16 cellular contexts compared by ENCODE assay signal in the genomic region with DNA sequence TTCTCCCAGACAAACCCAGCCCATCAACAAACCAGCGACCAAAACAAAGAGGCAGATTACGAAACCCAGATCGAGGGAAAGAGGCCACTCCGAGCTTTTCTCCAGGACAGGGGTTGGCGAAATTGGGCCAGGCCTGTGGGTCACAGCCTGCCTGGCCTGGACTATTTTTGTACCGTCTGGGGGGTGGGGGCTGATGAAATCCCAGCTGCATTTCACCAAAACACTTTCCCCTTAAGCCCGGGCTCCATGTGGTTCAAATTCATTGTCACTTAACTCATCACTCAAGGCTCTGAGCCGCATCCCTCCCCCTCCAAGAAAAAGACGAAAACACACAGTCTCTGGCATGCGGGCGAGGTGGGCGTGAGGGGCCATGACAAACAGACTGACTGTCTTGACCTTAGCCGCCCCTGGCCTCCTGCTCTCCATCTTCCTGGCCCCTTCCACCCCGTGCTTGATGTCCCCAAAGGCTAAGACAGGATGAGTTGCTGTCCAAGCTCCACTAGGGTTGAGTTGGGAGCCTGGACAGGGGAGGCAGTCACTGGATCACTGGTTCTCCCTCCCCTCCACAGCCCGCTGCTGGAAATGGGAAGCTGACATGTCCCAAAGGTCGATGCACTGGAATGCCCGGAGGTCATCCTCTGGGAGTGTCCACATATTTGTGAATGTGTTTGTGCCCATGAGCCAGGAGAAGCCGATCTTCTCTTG. TPM values are rescaled to one million over a fixed set of nuclear protein-coding genes. Genes with fewer than 3 reads are reported as not detected.
DNase-seq lines count a peak whose midpoint lies in the region; ATAC-seq, FAIRE-seq and TF ChIP-seq lines count a peak whose summit lies in the region.
"Had no signal": no experiment of that assay in that cellular context is flagged by ENCODE, and none has a peak within 500 bp of the region (broad histone marks: within the 10 kb centered on the region; RNA-seq: fewer than 3 reads in every experiment).

No MANE protein-coding gene starts in this region.

- POLR2A ChIA-PET in HepG2 (lab: Yijun Ruan, JAX), result interaction anchor here (2.6 kb wide), 1 partner anchor 9 kb away, joined by 25 read pairs; no protein-coding TSS in a partner anchor
- POLR2A ChIA-PET in activated CD4-positive, alpha-beta T cell treated with anti-CD3 and anti-CD28 coated beads for 36 hours (lab: Charles Lee), result no interaction called here

- FAIRE-seq in HepG2 (lab: Jason Lieb, UNC), result peak; percentile 88
- FAIRE-seq: small intestine had no signal

- no peak overlapping the region for H3K4me3 Mint-ChIP-seq in activated CD4-positive, alpha-beta T cell treated with anti-CD3 and anti-CD28 coated beads for 36 hours
- H3K4me3 Mint-ChIP-seq: CD8-positive, alpha-beta memory T cell; H9; IgD-negative memory B cell had no signal

- H3K9me3 Mint-ChIP-seq in activated CD4-positive, alpha-beta T cell treated with anti-CD3 and anti-CD28 coated beads for 36 hours (ENCODE audit: low read depth), result no peaks in the 10 kb centered on the region
- H3K9me3 Mint-ChIP-seq: CD8-positive, alpha-beta memory T cell; H9; IgD-negative memory B cell had no signal

- no peaks in the 10 kb centered on the region for H3K9me2 ChIP-seq in GM23248 (ENCODE audit: insufficient read depth)

- H3K27me3 Mint-ChIP-seq in activated CD4-positive, alpha-beta T cell treated with anti-CD3 and anti-CD28 coated beads for 36 hours, result no peaks in the 10 kb centered on the region

- H3K79me2 ChIP-seq in GM23248 (ENCODE audit: insufficient read depth) (no peaks in the 10 kb centered on the region), HepG2 (ENCODE audit: insufficient read depth, low read length) (no peaks in the 10 kb centered on the region)

- H3K27ac Mint-ChIP-seq in activated CD4-positive, alpha-beta T cell treated with anti-CD3 and anti-CD28 coated beads for 36 hours, result no peak overlapping the region
- H3K27ac Mint-ChIP-seq: CD8-positive, alpha-beta memory T cell; H9; IgD-negative memory B cell had no signal

- peaks cover 23% of the 10 kb centered on the region for H3K4me1 ChIP-seq in GM23248 (ENCODE audit: insufficient read depth)
- peaks cover 29% of the 10 kb centered on the region for H3K4me1 ChIP-seq in HepG2 (ENCODE audit: insufficient read depth, low read length)
- peaks cover 15% of the 10 kb centered on the region for H3K4me1 ChIP-seq in stomach smooth muscle (ENCODE audit: control insufficient read depth, insufficient read depth, low read length)

- intact Hi-C loops in HepG2 (cut with micrococcal nuclease; ENCODE audit: unreplicated experiment), result no loop called here
- intact Hi-C loops in activated CD4-positive, alpha-beta T cell treated with anti-CD3 and anti-CD28 coated beads for 36 hours (cut with DNase I, micrococcal nuclease), result loop anchor here in 1 of 2 experiments (10.0 kb wide), 1 partner anchor 505 kb away; no protein-coding TSS in a partner anchor

- no peak for TF ChIP-seq EP300 in HepG2 (IDR thresholded peaks at IDR 0.05; ENCODE audit: low read depth in 2 of 2, low read length in 2 of 2)
- no peak for TF ChIP-seq EP300 in HepG2 (CRISPR knock-in tag; IDR thresholded peaks at IDR 0.05; ENCODE audit: borderline replicate concordance)

- DNase-seq in GM23248 (peak; percentile 72), HepG2 (ENCODE audit: low spot score) (peak; percentile 74), LoVo (ENCODE audit: low spot score) (no peak), substantia nigra (lab: John Stamatoyannopoulos, UW) (no peak)
- no peak for DNase-seq in activated CD4-positive, alpha-beta T cell treated with anti-CD3 and anti-CD28 coated beads for 36 hours
- DNase-seq: activated naive CD4-positive, alpha-beta T cell; CD8-positive, alpha-beta memory T cell; H9; hippocampal formation; NCI-H2029; small intestine had no signal

- H3F3A ChIP-seq in GM23248 (ENCODE audit: insufficient read depth), result peaks cover 8% of the 10 kb centered on the region

- no peaks in the 10 kb centered on the region for H3K4me1 Mint-ChIP-seq in activated CD4-positive, alpha-beta T cell treated with anti-CD3 and anti-CD28 coated beads for 36 hours
- H3K4me1 Mint-ChIP-seq: CD8-positive, alpha-beta memory T cell; IgD-negative memory B cell had no signal

- no peak for TF ChIP-seq POLR2A in HepG2 (IDR thresholded peaks at IDR 0.05; ENCODE audit: insufficient read depth in 1 of 2, low read depth in 2 of 2, low read length in 2 of 2)

- BruUV-seq in HepG2 (replicated peaks; lab: Mats Ljungman, UMichigan), result no TSS peak

- TF ChIP-seq CTCF in HepG2 (CRISPR knock-in tag; IDR thresholded peaks at IDR 0.05), result no peak

- H3K27ac ChIP-seq in GM23248 (peak overlapping the region; percentile 65), HepG2 (ENCODE audit: extremely low read length, insufficient read depth, low read length) (no peak overlapping the region), stomach smooth muscle (ENCODE audit: low read length) (peak overlapping the region; percentile 6), substantia nigra (ENCODE audit: low read depth, low read length, poor library complexity, severe bottlenecking) (no peak overlapping the region)

- H4K20me1 ChIP-seq in GM23248 (ENCODE audit: insufficient read depth) (no peaks in the 10 kb centered on the region), HepG2 (ENCODE audit: insufficient read depth, low read length) (no peaks in the 10 kb centered on the region)

- H3K36me3 ChIP-seq in GM23248 (ENCODE audit: low read depth), result no peaks in the 10 kb centered on the region
- H3K36me3 ChIP-seq in HepG2 (replicated peaks in 1 of 2; ENCODE audit: control insufficient read depth in 1 of 2, insufficient read depth in 2 of 2, low read length in 2 of 2), result no peaks in the 10 kb centered on the region
- no peaks in the 10 kb centered on the region for H3K36me3 ChIP-seq in stomach smooth muscle (ENCODE audit: control insufficient read depth in 2 of 2, insufficient read depth in 2 of 2, low read length in 2 of 2)

- H3K4me2 ChIP-seq in GM23248 (ENCODE audit: unreplicated experiment), result peak overlapping the region; percentile 56
- H3K4me2 ChIP-seq in HepG2 (ENCODE audit: low read depth, low read length), result peak overlapping the region; percentile 62

- 0 out of 2 replicates have a peak overlapping the region, but pooled peaks have one; percentile 2 for H3K4me3 ChIP-seq in GM23248
- peak overlapping the region in 1 of 3 experiments; percentile 34; a peak in 2 of 6 replicates for H3K4me3 ChIP-seq in HepG2 (replicated peaks in 1 of 3; ENCODE audit: insufficient read depth in 1 of 3, low read depth in 2 of 3, low read length in 3 of 3)
- no peak overlapping the region for H3K4me3 ChIP-seq in stomach smooth muscle (ENCODE audit: low read length in 2 of 2)

- peak overlapping the region; percentile 49 for H3K9ac ChIP-seq in GM23248
- no peak overlapping the region for H3K9ac ChIP-seq in HepG2 (ENCODE audit: insufficient read depth, low read depth, low read length)
- H3K9ac ChIP-seq in stomach smooth muscle (ENCODE audit: low read length in 2 of 2), result no peak overlapping the region

- peak overlapping the region; percentile 46 for H2AFZ ChIP-seq in GM23248
- no peak overlapping the region for H2AFZ ChIP-seq in HepG2 (ENCODE audit: low read length)

- no peak for TF ChIP-seq RAD21 in HepG2 (CRISPR knock-in tag; IDR thresholded peaks at IDR 0.05)

- no peaks in the 10 kb centered on the region for H3K36me3 Mint-ChIP-seq in activated CD4-positive, alpha-beta T cell treated with anti-CD3 and anti-CD28 coated beads for 36 hours (ENCODE audit: low read depth)
- H3K36me3 Mint-ChIP-seq: CD8-positive, alpha-beta memory T cell; IgD-negative memory B cell had no signal

- CTCF ChIA-PET in HepG2 (lab: Yijun Ruan, JAX; ENCODE audit: low intra/inter-chr PET ratio, low total read pairs), result no interaction called here
- CTCF ChIA-PET in activated CD4-positive, alpha-beta T cell treated with anti-CD3 and anti-CD28 coated beads for 36 hours (lab: Charles Lee), result interaction anchor here (0.6 kb wide), 1 partner anchor 233 kb away, joined by 3 read pairs; no protein-coding TSS in a partner anchor

- in situ Hi-C loops in GM23248 (cut with MboI), result loop anchor here (5.0 to 10.0 kb wide), 2 partner anchors 145 to 307 kb away; a partner anchor contains a TSS
- in situ Hi-C loops in HepG2 (cut with HindIII; ENCODE audit: extremely low pct_ligation_motif_present, low pct_unique_long_range_greater_than_20kb), result no loop called here

- H3K9me3 ChIP-seq in GM23248 (ENCODE audit: low read depth), result no peaks in the 10 kb centered on the region
- no peaks in the 10 kb centered on the region for H3K9me3 ChIP-seq in HepG2 (ENCODE audit: low read length)
- no peaks in the 10 kb centered on the region for H3K9me3 ChIP-seq in stomach smooth muscle (ENCODE audit: control insufficient read depth in 2 of 2, low read length in 2 of 2)

- H3K27me3 ChIP-seq in GM23248 (replicated peaks; ENCODE audit: insufficient read depth) (no peaks in the 10 kb centered on the region), HepG2 (ENCODE audit: control insufficient read depth in 1 of 2, insufficient read depth in 2 of 2, low read length in 2 of 2) (peaks cover 0 to 10% of the 10 kb centered on the region in 2 experiments; a peak in 2 of 5 replicates), stomach smooth muscle (ENCODE audit: control insufficient read depth in 1 of 2, insufficient read depth in 2 of 2, low read length in 2 of 2) (no peaks in the 10 kb centered on the region)

- 2 to 6% methylated on average over 18 of the region's 18 CpGs for WGBS in GM23248 (ENCODE audit: low coverage in 1 of 2, low lambda C conversion rate in 2 of 2, missing lambda C conversion rate in 2 of 2), 2 experiments
- WGBS in HepG2 (ENCODE audit: low lambda C conversion rate), result 2% methylated on average over 9 of the region's 18 CpGs

- ATAC-seq in esophagus mucosa (peak; percentile 19), HepG2 (peak; percentile 95), HG02588 (IDR thresholded peaks at IDR 0.05; ENCODE audit: unreplicated experiment) (no peak)
- no peak for ATAC-seq in activated CD4-positive, alpha-beta T cell treated with anti-CD3 and anti-CD28 coated beads for 36 hours

RNA-seq across cellular contexts. Expression of a gene that starts 19.2 kb away (rescaled TPM):
- not detected in 2 replicates for total RNA-seq in GM23248 (2014; rRNA removed; shearing (Covaris generic))
- polyA plus RNA-seq in GM23248 (2016; fragmentation: Nextera tagmentation; extraction: Ambion mirVana) (not detected in 2 replicates), HepG2 (2011; rRNA removed) (not detected in 2 replicates)
- total RNA-seq in esophagus mucosa (not detected), HepG2 (2016; rRNA removed; fragmentation: Illumina TruSeq; extraction: Trizol) (not detected in 2 replicates)
- not detected in 2 replicates for total RNA-seq in HepG2 (2016; cell fraction: cytosol; rRNA removed; fragmentation: Illumina TruSeq; extraction: Trizol; ENCODE audit: low read depth)
- total RNA-seq in HepG2 (2016; cell fraction: insoluble cytoplasmic fraction; rRNA removed; fragmentation: Illumina TruSeq; extraction: Trizol), result not detected in 2 replicates
- not detected in 2 replicates for total RNA-seq in HepG2 (2016; cell fraction: membrane; rRNA removed; fragmentation: Illumina TruSeq; extraction: Trizol)
- total RNA-seq in HepG2 (2016; cell fraction: nucleus; rRNA removed; fragmentation: Illumina TruSeq; extraction: Trizol), result not detected in 2 replicates
- polyA plus RNA-seq in HepG2 (2011; cell fraction: cytosol; rRNA removed), result not detected in 2 replicates
- polyA plus RNA-seq in HepG2 (2011; cell fraction: nucleus; rRNA removed), result not detected in 2 replicates
- polyA plus RNA-seq in HepG2 (2012), result not detected in 2 replicates
- polyA plus RNA-seq in HepG2 (2016; cell fraction: cytosol; fragmentation: Illumina TruSeq; extraction: Trizol; ENCODE audit: low read depth), result not detected in 2 replicates
- polyA plus RNA-seq in HepG2 (2016; cell fraction: insoluble cytoplasmic fraction; fragmentation: Illumina TruSeq; extraction: Trizol; ENCODE audit: low read depth), result not detected in 2 replicates
- polyA plus RNA-seq in HepG2 (2016; cell fraction: membrane; fragmentation: Illumina TruSeq; extraction: Trizol; ENCODE audit: low read depth), result not detected in 2 replicates
- not detected in 2 replicates for polyA plus RNA-seq in HepG2 (2016; cell fraction: nucleus; fragmentation: Illumina TruSeq; extraction: Trizol; ENCODE audit: insufficient read depth, low read depth)
- polyA minus RNA-seq in HepG2 (2011; rRNA and poly(A)+ RNA removed; ENCODE audit: low replicate concordance), result 1.4 TPM in 1 of 2 replicates, not detected in the other
- not detected in 2 replicates for polyA minus RNA-seq in HepG2 (2011; cell fraction: cytosol; rRNA and poly(A)+ RNA removed)
- not detected in 2 replicates for polyA minus RNA-seq in HepG2 (2011; cell fraction: nucleus; rRNA and poly(A)+ RNA removed)
- total RNA-seq in activated CD4-positive, alpha-beta T cell treated with anti-CD3 and anti-CD28 coated beads for 36 hours, result not detected
- total RNA-seq: CD8-positive, alpha-beta memory T cell; dermis blood vessel endothelial cell; H9 had no signal
- polyA plus RNA-seq: CD8-positive, alpha-beta memory T cell; IgD-negative memory B cell had no signal

RNA-seq across cellular contexts. Expression of a gene that starts 37.8 kb away (rescaled TPM):
- 3.5 and 5.3 TPM in 2 replicates for total RNA-seq in GM23248 (2014; rRNA removed; shearing (Covaris generic))
- 6.0 and 6.5 TPM in 2 replicates for polyA plus RNA-seq in GM23248 (2016; fragmentation: Nextera tagmentation; extraction: Ambion mirVana)
- 1.9 TPM for total RNA-seq in esophagus mucosa
- 1.2 and 2.0 TPM in 2 replicates for total RNA-seq in HepG2 (2016; rRNA removed; fragmentation: Illumina TruSeq; extraction: Trizol)
- 0.88 and 1.1 TPM in 2 replicates for total RNA-seq in HepG2 (2016; cell fraction: cytosol; rRNA removed; fragmentation: Illumina TruSeq; extraction: Trizol; ENCODE audit: low read depth)
- 1.3 and 1.7 TPM in 2 replicates for total RNA-seq in HepG2 (2016; cell fraction: insoluble cytoplasmic fraction; rRNA removed; fragmentation: Illumina TruSeq; extraction: Trizol)
- total RNA-seq in HepG2 (2016; cell fraction: membrane; rRNA removed; fragmentation: Illumina TruSeq; extraction: Trizol), result 0.77 and 1.5 TPM in 2 replicates
- 0.60 and 0.99 TPM in 2 replicates for total RNA-seq in HepG2 (2016; cell fraction: nucleus; rRNA removed; fragmentation: Illumina TruSeq; extraction: Trizol)
- 3.0 and 3.6 TPM in 2 replicates for polyA plus RNA-seq in HepG2 (2011; rRNA removed)
- 1.5 and 4.7 TPM in 2 replicates for polyA plus RNA-seq in HepG2 (2011; cell fraction: cytosol; rRNA removed)
- polyA plus RNA-seq in HepG2 (2011; cell fraction: nucleus; rRNA removed), result 3.3 and 4.0 TPM in 2 replicates
- polyA plus RNA-seq in HepG2 (2012), result 1.8 and 2.3 TPM in 2 replicates
- polyA plus RNA-seq in HepG2 (2016; cell fraction: cytosol; fragmentation: Illumina TruSeq; extraction: Trizol; ENCODE audit: low read depth), result 1.4 and 1.7 TPM in 2 replicates
- 0.83 and 1.6 TPM in 2 replicates for polyA plus RNA-seq in HepG2 (2016; cell fraction: insoluble cytoplasmic fraction; fragmentation: Illumina TruSeq; extraction: Trizol; ENCODE audit: low read depth)
- polyA plus RNA-seq in HepG2 (2016; cell fraction: membrane; fragmentation: Illumina TruSeq; extraction: Trizol; ENCODE audit: low read depth), result 0.92 and 1.7 TPM in 2 replicates
- polyA plus RNA-seq in HepG2 (2016; cell fraction: nucleus; fragmentation: Illumina TruSeq; extraction: Trizol; ENCODE audit: insufficient read depth, low read depth), result 1.5 and 1.8 TPM in 2 replicates
- polyA minus RNA-seq in HepG2 (2011; rRNA and poly(A)+ RNA removed; ENCODE audit: low replicate concordance), result 3.6 and 5.4 TPM in 2 replicates
- 0.69 and 0.70 TPM in 2 replicates for polyA minus RNA-seq in HepG2 (2011; cell fraction: cytosol; rRNA and poly(A)+ RNA removed)
- 2.1 and 3.7 TPM in 2 replicates for polyA minus RNA-seq in HepG2 (2011; cell fraction: nucleus; rRNA and poly(A)+ RNA removed)
- 1 to 10 TPM; 2.1 to 2.2 TPM for total RNA-seq in activated CD4-positive, alpha-beta T cell treated with anti-CD3 and anti-CD28 coated beads for 36 hours
- total RNA-seq: CD8-positive, alpha-beta memory T cell had no signal
- polyA plus RNA-seq: CD8-positive, alpha-beta memory T cell; IgD-negative memory B cell had no signal

RNA-seq across cellular contexts. Expression of a gene that starts 49.3 kb away (rescaled TPM):
- total RNA-seq in GM23248 (2014; rRNA removed; shearing (Covaris generic)), result not detected in 2 replicates
- polyA plus RNA-seq in GM23248 (2016; fragmentation: Nextera tagmentation; extraction: Ambion mirVana) (0.06 and 0.10 TPM in 2 replicates), HepG2 (2011; rRNA removed) (35.7 and 47.4 TPM in 2 replicates)
- total RNA-seq in esophagus mucosa (149 TPM), HepG2 (2016; rRNA removed; fragmentation: Illumina TruSeq; extraction: Trizol) (9.4 and 28.2 TPM in 2 replicates)
- 4.3 and 4.7 TPM in 2 replicates for total RNA-seq in HepG2 (2016; cell fraction: cytosol; rRNA removed; fragmentation: Illumina TruSeq; extraction: Trizol; ENCODE audit: low read depth)
- total RNA-seq in HepG2 (2016; cell fraction: insoluble cytoplasmic fraction; rRNA removed; fragmentation: Illumina TruSeq; extraction: Trizol), result 9.9 and 28.5 TPM in 2 replicates
- total RNA-seq in HepG2 (2016; cell fraction: membrane; rRNA removed; fragmentation: Illumina TruSeq; extraction: Trizol), result 7.4 and 7.9 TPM in 2 replicates
- 24.8 and 28.9 TPM in 2 replicates for total RNA-seq in HepG2 (2016; cell fraction: nucleus; rRNA removed; fragmentation: Illumina TruSeq; extraction: Trizol)
- polyA plus RNA-seq in HepG2 (2011; cell fraction: cytosol; rRNA removed), result 46.8 and 65.8 TPM in 2 replicates
- polyA plus RNA-seq in HepG2 (2011; cell fraction: nucleus; rRNA removed), result 34.9 and 35.5 TPM in 2 replicates
- polyA plus RNA-seq in HepG2 (2012), result 16.0 and 29.2 TPM in 2 replicates
- 2.9 and 3.1 TPM in 2 replicates for polyA plus RNA-seq in HepG2 (2016; cell fraction: cytosol; fragmentation: Illumina TruSeq; extraction: Trizol; ENCODE audit: low read depth)
- 8.7 and 9.9 TPM in 2 replicates for polyA plus RNA-seq in HepG2 (2016; cell fraction: insoluble cytoplasmic fraction; fragmentation: Illumina TruSeq; extraction: Trizol; ENCODE audit: low read depth)
- 3.9 and 4.0 TPM in 2 replicates for polyA plus RNA-seq in HepG2 (2016; cell fraction: membrane; fragmentation: Illumina TruSeq; extraction: Trizol; ENCODE audit: low read depth)
- 34.6 and 39.8 TPM in 2 replicates for polyA plus RNA-seq in HepG2 (2016; cell fraction: nucleus; fragmentation: Illumina TruSeq; extraction: Trizol; ENCODE audit: insufficient read depth, low read depth)
- 55.3 and 116 TPM in 2 replicates for polyA minus RNA-seq in HepG2 (2011; rRNA and poly(A)+ RNA removed; ENCODE audit: low replicate concordance)
- 39.1 and 50.4 TPM in 2 replicates for polyA minus RNA-seq in HepG2 (2011; cell fraction: cytosol; rRNA and poly(A)+ RNA removed)
- 8.5 and 9.7 TPM in 2 replicates for polyA minus RNA-seq in HepG2 (2011; cell fraction: nucleus; rRNA and poly(A)+ RNA removed)
- total RNA-seq in activated CD4-positive, alpha-beta T cell treated with anti-CD3 and anti-CD28 coated beads for 36 hours, result under 1 TPM; 0.12 to 0.16 TPM
- polyA plus RNA-seq: CD8-positive, alpha-beta memory T cell; IgD-negative memory B cell had no signal

Comparison
In these comparisons a context has a peak if more than half of its experiments do, and no peak if none do; other contexts are left out.
1. DNase-seq: peak in GM23248 (single experiment) and HepG2 (single experiment); none in LoVo (single experiment), activated CD4-positive, alpha-beta T cell treated with anti-CD3 and anti-CD28 coated beads for 36 hours (single experiment) and substantia nigra (0 of 49).
2. H3K27ac ChIP-seq: peak in GM23248 (single experiment) and stomach smooth muscle (single experiment); none in HepG2 (single experiment) and substantia nigra (single experiment).
3. ATAC-seq: peak in esophagus mucosa (single experiment) and HepG2 (single experiment); none in HG02588 (single experiment) and activated CD4-positive, alpha-beta T cell treated with anti-CD3 and anti-CD28 coated beads for 36 hours (single experiment).